In the genomic region with DNA sequence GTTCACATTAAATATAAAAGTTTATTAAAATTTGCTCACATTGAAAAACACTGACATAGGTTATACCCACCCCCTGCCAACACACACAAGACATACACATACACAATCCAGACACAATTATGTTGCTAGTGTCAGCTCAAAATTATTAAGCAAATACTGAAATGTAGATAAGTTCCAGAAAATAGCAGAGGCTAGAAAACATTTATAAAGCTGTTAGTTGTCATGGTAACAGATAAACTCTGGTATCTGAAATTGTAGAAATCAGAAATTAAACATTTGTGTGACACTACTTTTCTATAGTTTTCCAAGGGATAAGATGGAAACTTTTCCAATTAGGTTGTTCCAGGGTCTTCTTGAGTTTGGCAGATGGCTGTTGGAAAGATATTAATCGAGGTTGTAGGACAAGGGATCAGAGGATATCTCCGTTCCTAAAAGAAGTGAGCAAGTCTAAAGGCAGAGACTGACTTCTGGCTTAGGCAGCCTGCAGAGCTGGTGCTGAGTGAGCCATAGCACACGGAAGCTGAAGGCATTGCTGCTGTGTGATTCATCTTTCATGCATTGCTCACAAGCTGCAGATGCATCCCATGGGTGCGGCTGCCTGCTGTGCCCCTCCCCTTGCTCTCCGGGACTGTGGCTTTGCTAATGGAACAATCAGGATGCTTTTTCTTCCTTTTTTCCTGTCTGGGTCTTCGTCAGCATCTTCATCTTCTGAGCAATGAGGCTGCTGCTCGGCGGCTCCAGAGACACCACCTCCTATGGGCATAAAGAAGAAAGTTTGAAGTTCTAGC, we compare ENCODE assay signal across 10 cellular contexts.
A peak's percentile ranks its signal among the peaks of the same experiment; 100 is the strongest.
DNase-seq lines count a peak whose midpoint lies in the region; ATAC-seq, FAIRE-seq and TF ChIP-seq lines count a peak whose summit lies in the region.
"Had no signal": no experiment of that assay in that cellular context is flagged by ENCODE, and none has a peak within 500 bp of the region (broad histone marks: within the 10 kb centered on the region; RNA-seq: fewer than 3 reads in every experiment).

No MANE protein-coding gene starts in this region.

- peak overlapping the region; percentile 66 for H3K27ac ChIP-seq in astrocyte (ENCODE audit: low read depth, low read length)

- peak overlapping the region; percentile 95 for H3K27ac Mint-ChIP-seq in astrocyte (ENCODE audit: unreplicated experiment)

- no peak overlapping the region for H2AFZ ChIP-seq in astrocyte (ENCODE audit: low read depth, low read length)

- H3K4me1 Mint-ChIP-seq in astrocyte (ENCODE audit: low read depth, unreplicated experiment) = peaks cover 20% of the 10 kb centered on the region

- H3K9ac ChIP-seq in astrocyte (ENCODE audit: low read length) = peak overlapping the region; percentile 46

- no peaks in the 10 kb centered on the region for H3K9me3 ChIP-seq in astrocyte (ENCODE audit: insufficient read depth, low read depth, low read length)

- CTCF ChIA-PET in AG04449 (lab: Yijun Ruan, JAX) (no interaction called here), GM10248 (lab: Yijun Ruan, JAX) (interaction anchor here (1.0 to 1.3 kb wide), 3 partner anchors 10 to 20 kb away, joined by 3 to 5 read pairs (median 3); no protein-coding TSS in a partner anchor)

- DNase-seq in AG04449 (ENCODE audit: low read depth, low spot score) = peak; percentile 74
- DNase-seq in HT1080 (ENCODE audit: low read depth) = peak; percentile 96
- peak; percentile 89 for DNase-seq in astrocyte (ENCODE audit: low read depth)
- peak; percentile 95 for DNase-seq in islet precursor cell
- DNase-seq in NCI-H1436 (lab: John Stamatoyannopoulos, UW) = no peak
- DNase-seq in GM10248 (ENCODE audit: extremely low spot score) = no peak
- DNase-seq in CD1c-positive myeloid dendritic cell (ENCODE audit: extremely low spot score) = no peak
- DNase-seq: activated CD4-positive, CD25-positive, alpha-beta regulatory T cell treated with anti-CD3 and anti-CD28 coated beads, Interleukin-2, amount 50 U/mL, for 72 hours; GDM1 had no signal

- no peaks in the 10 kb centered on the region for H3K27me3 ChIP-seq in astrocyte (ENCODE audit: insufficient read depth, low read length)

- no peak overlapping the region for H3K4me3 Mint-ChIP-seq in astrocyte (ENCODE audit: unreplicated experiment)

- TF ChIP-seq CTCF in AG04449 (IDR thresholded peaks at IDR 0.05; ENCODE audit: insufficient read depth, low read length, missing control alignments) (no peak), astrocyte (IDR thresholded peaks at IDR 0.05; ENCODE audit: insufficient read depth, low read depth, low read length) (no peak), GM10248 (IDR thresholded peaks at IDR 0.05; ENCODE audit: control extremely low read depth, extremely low read depth, low read depth, missing control alignments) (no peak)

- peak overlapping the region; percentile 58 for H3K4me2 ChIP-seq in astrocyte (ENCODE audit: low read length)

- H3K4me1 ChIP-seq in astrocyte (ENCODE audit: insufficient read depth, low read length) = peaks cover 5% of the 10 kb centered on the region

- FAIRE-seq in astrocyte (lab: Jason Lieb, UNC) = peak; percentile 85

- H3K36me3 ChIP-seq in astrocyte (ENCODE audit: insufficient read depth, low read length) = no peaks in the 10 kb centered on the region

- H4K20me1 ChIP-seq in astrocyte (ENCODE audit: insufficient read depth, low read length) = no peaks in the 10 kb centered on the region

- ATAC-seq in HG03460 (IDR thresholded peaks at IDR 0.05; ENCODE audit: unreplicated experiment) = no peak

- H3K27me3 Mint-ChIP-seq in astrocyte (ENCODE audit: low read depth, unreplicated experiment) = no peaks in the 10 kb centered on the region

- no peaks in the 10 kb centered on the region for H3K9me3 Mint-ChIP-seq in astrocyte (ENCODE audit: unreplicated experiment)

- H3K4me3 ChIP-seq in AG04449 (ENCODE audit: low read depth, low read length) (no peak overlapping the region), astrocyte (ENCODE audit: insufficient read depth, low read depth, low read length) (no peak overlapping the region)

- no peaks in the 10 kb centered on the region for H3K36me3 Mint-ChIP-seq in astrocyte (ENCODE audit: low read depth, unreplicated experiment)

- POLR2A ChIA-PET in AG04449 (lab: Yijun Ruan, JAX) = interaction anchor here (0.7 kb wide), 1 partner anchor 741 kb away, joined by 3 read pairs; no protein-coding TSS in a partner anchor
- POLR2A ChIA-PET in GM10248 (lab: Yijun Ruan, JAX) = no interaction called here

- H3K79me2 ChIP-seq in astrocyte (ENCODE audit: insufficient read depth, low read length) = no peaks in the 10 kb centered on the region

Comparison
In these comparisons a context has a peak if more than half of its experiments do, and no peak if none do; other contexts are left out.
1. DNase-seq: peak in AG04449 (single experiment), HT1080 (single experiment), astrocyte (single experiment) and islet precursor cell (single experiment); none in NCI-H1436 (single experiment), GM10248 (single experiment) and CD1c-positive myeloid dendritic cell (single experiment).